Comparison of ENCODE assay signal across 1 cellular context in the genomic region with DNA sequence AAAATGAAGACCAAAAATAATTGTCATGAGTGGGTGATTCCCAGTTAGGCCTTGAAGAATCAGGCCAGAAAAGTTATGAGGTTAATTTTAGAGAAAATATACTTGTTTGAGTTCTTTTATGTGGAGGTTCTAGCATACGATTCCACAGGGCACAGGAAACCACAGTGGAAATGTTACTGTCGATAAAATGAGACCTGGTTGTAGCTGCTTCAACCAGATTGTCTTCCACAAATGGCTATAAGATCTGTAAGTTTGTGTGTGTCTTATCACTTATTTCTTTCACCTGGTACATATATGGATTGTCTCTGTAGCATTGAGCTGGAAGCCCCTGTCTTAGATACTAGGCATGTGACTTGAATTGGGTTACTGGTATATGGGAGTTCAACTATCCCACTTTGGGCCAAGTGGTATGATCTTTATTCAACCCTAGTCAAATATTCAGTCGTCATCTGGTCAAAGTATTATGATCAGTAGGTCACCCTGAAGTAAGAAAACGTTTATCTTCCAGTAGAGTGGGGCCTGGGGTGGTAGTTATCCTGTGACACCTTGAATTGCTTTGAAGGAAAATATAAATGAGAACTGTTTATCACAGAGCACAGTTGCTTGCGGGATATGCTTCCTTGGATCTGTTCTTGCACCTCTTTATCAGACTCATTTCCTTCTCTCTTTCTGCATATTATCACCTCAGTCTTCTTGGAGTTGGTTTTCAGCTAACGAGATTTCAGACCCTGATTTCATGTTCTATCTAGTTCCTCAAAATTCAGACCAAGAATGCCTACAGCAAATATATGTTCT.
A peak's percentile ranks its signal among the peaks of the same experiment; 100 is the strongest.
TF ChIP-seq lines count a peak whose summit lies in the region.

No MANE protein-coding gene starts in this region.

TF ChIP-seq in K562, 482 proteins besides CTCF, POLR2A, EP300 and RAD21 (continues in another document):
- TF ChIP-seq STAT5A (IDR thresholded peaks at IDR 0.05; ENCODE audit: borderline replicate concordance, low read length) (peak; percentile 93), MEF2A (IDR thresholded peaks at IDR 0.05; ENCODE audit: control insufficient read depth, low read depth, low read length) (0 out of 2 replicates have a peak, but pooled peaks have one; percentile 4), ZC3H8 (IDR thresholded peaks at IDR 0.05) (no peak), NR2C1 (IDR thresholded peaks at IDR 0.05) (peak; percentile 56; the same call in 1 of the 2 replicates), NR2C1 (tag; IDR thresholded peaks at IDR 0.05) (peak; percentile 21; the same call in 1 of the 2 replicates), KHSRP (IDR thresholded peaks at IDR 0.05) (peak; percentile 77), L3MBTL2 (IDR thresholded peaks at IDR 0.05) (peak; percentile 19; the same call in 1 of the 2 replicates), TEAD1 (CRISPR knock-in tag; IDR thresholded peaks at IDR 0.05) (peak in 1 of 2 experiments; percentile 86; a peak in 2 of 4 replicates), LEF1 (IDR thresholded peaks at IDR 0.05) (peak; percentile 68), TCF3 (CRISPR knock-in tag; IDR thresholded peaks at IDR 0.05) (peak; percentile 97), FOSL1 (tag; conservative IDR thresholded peaks at IDR 0.05) (peak; percentile 58), MAFF (IDR thresholded peaks at IDR 0.05; ENCODE audit: low read length) (peak; percentile 4; the same call in 1 of the 2 replicates), CCNT2 (IDR thresholded peaks at IDR 0.05; ENCODE audit: borderline replicate concordance, extremely low read depth, insufficient read length, low read depth, low read length) (peak; percentile 96), JUND (IDR thresholded peaks at IDR 0.05; ENCODE audit: borderline replicate concordance, low read depth, low read length) (peak; percentile 26), JUND (tag; IDR thresholded peaks at IDR 0.05; ENCODE audit: borderline replicate concordance, low read depth, low read length) (no peak; the same call in 2 of the 3 replicates), ADNP (tag; IDR thresholded peaks at IDR 0.05) (0 out of 2 replicates have a peak, but pooled peaks have one; percentile 20), SREBF1 (IDR thresholded peaks at IDR 0.05; ENCODE audit: borderline replicate concordance, low read depth, low read length) (no peak), MTA3 (IDR thresholded peaks at IDR 0.05; ENCODE audit: borderline replicate concordance) (0 out of 2 replicates have a peak, but pooled peaks have one; percentile 58), PML (IDR thresholded peaks at IDR 0.05; ENCODE audit: low read length) (peak; percentile 98), ZNF274 (IDR thresholded peaks at IDR 0.05; ENCODE audit: borderline replicate concordance, low read depth, low read length) (peak; percentile 72; the same call in 1 of the 2 replicates), TEAD4 (IDR thresholded peaks at IDR 0.05; ENCODE audit: low read length) (peak; percentile 99), TEAD4 (CRISPR knock-in tag; IDR thresholded peaks at IDR 0.05; ENCODE audit: borderline replicate concordance) (no peak), HDAC2 (IDR thresholded peaks at IDR 0.05) (peak; percentile 98), BCL6 (CRISPR knock-in tag; IDR thresholded peaks at IDR 0.05) (0 out of 2 replicates have a peak, but pooled peaks have one; percentile 24), CREB1 (IDR thresholded peaks at IDR 0.05) (peak; percentile 57; the same call in 1 of the 2 replicates), CREB1 (CRISPR knock-in tag; IDR thresholded peaks at IDR 0.05) (no peak), CXXC5 (CRISPR knock-in tag; IDR thresholded peaks at IDR 0.05) (peak; percentile 88), CBFA2T2 (conservative IDR thresholded peaks at IDR 0.05) (peak; percentile 96), HMGN3 (IDR thresholded peaks at IDR 0.05; ENCODE audit: borderline replicate concordance, extremely low read depth, insufficient read length, low read depth, low read length) (peak; percentile 88), SMAD3 (CRISPR knock-in tag; conservative IDR thresholded peaks at IDR 0.05) (0 out of 2 replicates have a peak, but pooled peaks have one; percentile 33), SP1 (CRISPR knock-in tag; IDR thresholded peaks at IDR 0.05) (peak; percentile 71), MBD2 (IDR thresholded peaks at IDR 0.05; ENCODE audit: borderline replicate concordance, low read depth) (peak; percentile 76), TCF7 (IDR thresholded peaks at IDR 0.05; ENCODE audit: borderline replicate concordance) (no peak), FOXK2 (conservative IDR thresholded peaks at IDR 0.05 in 1 of 2, IDR thresholded peaks at IDR 0.05 in 1 of 2; ENCODE audit: low read depth in 2 of 2) (0 out of 4 replicates have a peak, but pooled peaks of 1 of the 2 experiments have one; percentile 24), POLR2AphosphoS5 (IDR thresholded peaks at IDR 0.05; ENCODE audit: control insufficient read depth, insufficient read depth, low read depth, low read length) (peak; percentile 96), ZNF766 (CRISPR knock-in tag; conservative IDR thresholded peaks at IDR 0.05) (peak; percentile 82), MEF2D (tag; conservative IDR thresholded peaks at IDR 0.05; ENCODE audit: low read depth) (peak; percentile 44; the same call in 1 of the 2 replicates), HDGF (IDR thresholded peaks at IDR 0.05) (no peak), ATF1 (CRISPR knock-in tag; IDR thresholded peaks at IDR 0.05) (no peak), ATF1 (tag; IDR thresholded peaks at IDR 0.05) (peak; percentile 31; the same call in 1 of the 2 replicates), ZNF311 (CRISPR knock-in tag; IDR thresholded peaks at IDR 0.05) (0 out of 2 replicates have a peak, but pooled peaks have one; percentile 74), RCOR1 (IDR thresholded peaks at IDR 0.05; ENCODE audit: borderline replicate concordance in 1 of 2, low read depth in 2 of 2, low read length in 2 of 2) (peak; percentile 91 to 99; a peak in 3 of 4 replicates), SOX6 (IDR thresholded peaks at IDR 0.05) (peak; percentile 93), RB1 (IDR thresholded peaks at IDR 0.05; ENCODE audit: low read depth) (no peak), PHB2 (IDR thresholded peaks at IDR 0.05; ENCODE audit: low read depth) (peak; percentile 92), SNRNP70 (optimal IDR thresholded peaks at IDR 0.05; ENCODE audit: low read depth, low read length) (no peak), HSF4 (CRISPR knock-in tag; IDR thresholded peaks at IDR 0.05; ENCODE audit: borderline replicate concordance) (no peak)
- TF ChIP-seq, protein P1, sequence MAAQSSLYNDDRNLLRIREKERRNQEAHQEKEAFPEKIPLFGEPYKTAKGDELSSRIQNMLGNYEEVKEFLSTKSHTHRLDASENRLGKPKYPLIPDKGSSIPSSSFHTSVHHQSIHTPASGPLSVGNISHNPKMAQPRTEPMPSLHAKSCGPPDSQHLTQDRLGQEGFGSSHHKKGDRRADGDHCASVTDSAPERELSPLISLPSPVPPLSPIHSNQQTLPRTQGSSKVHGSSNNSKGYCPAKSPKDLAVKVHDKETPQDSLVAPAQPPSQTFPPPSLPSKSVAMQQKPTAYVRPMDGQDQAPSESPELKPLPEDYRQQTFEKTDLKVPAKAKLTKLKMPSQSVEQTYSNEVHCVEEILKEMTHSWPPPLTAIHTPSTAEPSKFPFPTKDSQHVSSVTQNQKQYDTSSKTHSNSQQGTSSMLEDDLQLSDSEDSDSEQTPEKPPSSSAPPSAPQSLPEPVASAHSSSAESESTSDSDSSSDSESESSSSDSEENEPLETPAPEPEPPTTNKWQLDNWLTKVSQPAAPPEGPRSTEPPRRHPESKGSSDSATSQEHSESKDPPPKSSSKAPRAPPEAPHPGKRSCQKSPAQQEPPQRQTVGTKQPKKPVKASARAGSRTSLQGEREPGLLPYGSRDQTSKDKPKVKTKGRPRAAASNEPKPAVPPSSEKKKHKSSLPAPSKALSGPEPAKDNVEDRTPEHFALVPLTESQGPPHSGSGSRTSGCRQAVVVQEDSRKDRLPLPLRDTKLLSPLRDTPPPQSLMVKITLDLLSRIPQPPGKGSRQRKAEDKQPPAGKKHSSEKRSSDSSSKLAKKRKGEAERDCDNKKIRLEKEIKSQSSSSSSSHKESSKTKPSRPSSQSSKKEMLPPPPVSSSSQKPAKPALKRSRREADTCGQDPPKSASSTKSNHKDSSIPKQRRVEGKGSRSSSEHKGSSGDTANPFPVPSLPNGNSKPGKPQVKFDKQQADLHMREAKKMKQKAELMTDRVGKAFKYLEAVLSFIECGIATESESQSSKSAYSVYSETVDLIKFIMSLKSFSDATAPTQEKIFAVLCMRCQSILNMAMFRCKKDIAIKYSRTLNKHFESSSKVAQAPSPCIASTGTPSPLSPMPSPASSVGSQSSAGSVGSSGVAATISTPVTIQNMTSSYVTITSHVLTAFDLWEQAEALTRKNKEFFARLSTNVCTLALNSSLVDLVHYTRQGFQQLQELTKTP (IDR thresholded peaks at IDR 0.05; ENCODE audit: low read depth in 1 of 2, partially characterized antibody in 2 of 2) = no peak
- TF ChIP-seq, protein P2, sequence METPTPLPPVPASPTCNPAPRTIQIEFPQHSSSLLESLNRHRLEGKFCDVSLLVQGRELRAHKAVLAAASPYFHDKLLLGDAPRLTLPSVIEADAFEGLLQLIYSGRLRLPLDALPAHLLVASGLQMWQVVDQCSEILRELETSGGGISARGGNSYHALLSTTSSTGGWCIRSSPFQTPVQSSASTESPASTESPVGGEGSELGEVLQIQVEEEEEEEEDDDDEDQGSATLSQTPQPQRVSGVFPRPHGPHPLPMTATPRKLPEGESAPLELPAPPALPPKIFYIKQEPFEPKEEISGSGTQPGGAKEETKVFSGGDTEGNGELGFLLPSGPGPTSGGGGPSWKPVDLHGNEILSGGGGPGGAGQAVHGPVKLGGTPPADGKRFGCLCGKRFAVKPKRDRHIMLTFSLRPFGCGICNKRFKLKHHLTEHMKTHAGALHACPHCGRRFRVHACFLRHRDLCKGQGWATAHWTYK (CRISPR knock-in tag; IDR thresholded peaks at IDR 0.05) = peak; percentile 82; the same call in 1 of the 2 replicates
- TF ChIP-seq, protein P3, sequence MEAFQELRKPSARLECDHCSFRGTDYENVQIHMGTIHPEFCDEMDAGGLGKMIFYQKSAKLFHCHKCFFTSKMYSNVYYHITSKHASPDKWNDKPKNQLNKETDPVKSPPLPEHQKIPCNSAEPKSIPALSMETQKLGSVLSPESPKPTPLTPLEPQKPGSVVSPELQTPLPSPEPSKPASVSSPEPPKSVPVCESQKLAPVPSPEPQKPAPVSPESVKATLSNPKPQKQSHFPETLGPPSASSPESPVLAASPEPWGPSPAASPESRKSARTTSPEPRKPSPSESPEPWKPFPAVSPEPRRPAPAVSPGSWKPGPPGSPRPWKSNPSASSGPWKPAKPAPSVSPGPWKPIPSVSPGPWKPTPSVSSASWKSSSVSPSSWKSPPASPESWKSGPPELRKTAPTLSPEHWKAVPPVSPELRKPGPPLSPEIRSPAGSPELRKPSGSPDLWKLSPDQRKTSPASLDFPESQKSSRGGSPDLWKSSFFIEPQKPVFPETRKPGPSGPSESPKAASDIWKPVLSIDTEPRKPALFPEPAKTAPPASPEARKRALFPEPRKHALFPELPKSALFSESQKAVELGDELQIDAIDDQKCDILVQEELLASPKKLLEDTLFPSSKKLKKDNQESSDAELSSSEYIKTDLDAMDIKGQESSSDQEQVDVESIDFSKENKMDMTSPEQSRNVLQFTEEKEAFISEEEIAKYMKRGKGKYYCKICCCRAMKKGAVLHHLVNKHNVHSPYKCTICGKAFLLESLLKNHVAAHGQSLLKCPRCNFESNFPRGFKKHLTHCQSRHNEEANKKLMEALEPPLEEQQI (IDR thresholded peaks at IDR 0.05) = peak; percentile 69
- TF ChIP-seq, protein P4, sequence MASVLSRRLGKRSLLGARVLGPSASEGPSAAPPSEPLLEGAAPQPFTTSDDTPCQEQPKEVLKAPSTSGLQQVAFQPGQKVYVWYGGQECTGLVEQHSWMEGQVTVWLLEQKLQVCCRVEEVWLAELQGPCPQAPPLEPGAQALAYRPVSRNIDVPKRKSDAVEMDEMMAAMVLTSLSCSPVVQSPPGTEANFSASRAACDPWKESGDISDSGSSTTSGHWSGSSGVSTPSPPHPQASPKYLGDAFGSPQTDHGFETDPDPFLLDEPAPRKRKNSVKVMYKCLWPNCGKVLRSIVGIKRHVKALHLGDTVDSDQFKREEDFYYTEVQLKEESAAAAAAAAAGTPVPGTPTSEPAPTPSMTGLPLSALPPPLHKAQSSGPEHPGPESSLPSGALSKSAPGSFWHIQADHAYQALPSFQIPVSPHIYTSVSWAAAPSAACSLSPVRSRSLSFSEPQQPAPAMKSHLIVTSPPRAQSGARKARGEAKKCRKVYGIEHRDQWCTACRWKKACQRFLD (CRISPR knock-in tag; IDR thresholded peaks at IDR 0.05) = peak; percentile 93
- TF ChIP-seq, protein P5, sequence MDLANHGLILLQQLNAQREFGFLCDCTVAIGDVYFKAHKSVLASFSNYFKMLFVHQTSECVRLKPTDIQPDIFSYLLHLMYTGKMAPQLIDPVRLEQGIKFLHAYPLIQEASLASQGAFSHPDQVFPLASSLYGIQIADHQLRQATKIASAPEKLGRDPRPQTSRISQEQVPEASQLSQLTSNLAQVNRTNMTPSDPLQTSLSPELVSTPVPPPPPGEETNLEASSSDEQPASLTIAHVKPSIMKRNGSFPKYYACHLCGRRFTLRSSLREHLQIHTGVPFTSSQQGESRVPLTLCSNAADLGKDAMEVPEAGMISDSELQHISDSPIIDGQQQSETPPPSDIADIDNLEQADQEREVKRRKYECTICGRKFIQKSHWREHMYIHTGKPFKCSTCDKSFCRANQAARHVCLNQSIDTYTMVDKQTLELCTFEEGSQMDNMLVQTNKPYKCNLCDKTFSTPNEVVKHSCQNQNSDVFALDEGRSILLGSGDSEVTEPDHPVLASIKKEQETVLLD (IDR thresholded peaks at IDR 0.05) = no peak
- TF ChIP-seq, protein P6, sequence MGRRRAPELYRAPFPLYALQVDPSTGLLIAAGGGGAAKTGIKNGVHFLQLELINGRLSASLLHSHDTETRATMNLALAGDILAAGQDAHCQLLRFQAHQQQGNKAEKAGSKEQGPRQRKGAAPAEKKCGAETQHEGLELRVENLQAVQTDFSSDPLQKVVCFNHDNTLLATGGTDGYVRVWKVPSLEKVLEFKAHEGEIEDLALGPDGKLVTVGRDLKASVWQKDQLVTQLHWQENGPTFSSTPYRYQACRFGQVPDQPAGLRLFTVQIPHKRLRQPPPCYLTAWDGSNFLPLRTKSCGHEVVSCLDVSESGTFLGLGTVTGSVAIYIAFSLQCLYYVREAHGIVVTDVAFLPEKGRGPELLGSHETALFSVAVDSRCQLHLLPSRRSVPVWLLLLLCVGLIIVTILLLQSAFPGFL (CRISPR knock-in tag; IDR thresholded peaks at IDR 0.05) = no peak
- TF ChIP-seq, protein P7, sequence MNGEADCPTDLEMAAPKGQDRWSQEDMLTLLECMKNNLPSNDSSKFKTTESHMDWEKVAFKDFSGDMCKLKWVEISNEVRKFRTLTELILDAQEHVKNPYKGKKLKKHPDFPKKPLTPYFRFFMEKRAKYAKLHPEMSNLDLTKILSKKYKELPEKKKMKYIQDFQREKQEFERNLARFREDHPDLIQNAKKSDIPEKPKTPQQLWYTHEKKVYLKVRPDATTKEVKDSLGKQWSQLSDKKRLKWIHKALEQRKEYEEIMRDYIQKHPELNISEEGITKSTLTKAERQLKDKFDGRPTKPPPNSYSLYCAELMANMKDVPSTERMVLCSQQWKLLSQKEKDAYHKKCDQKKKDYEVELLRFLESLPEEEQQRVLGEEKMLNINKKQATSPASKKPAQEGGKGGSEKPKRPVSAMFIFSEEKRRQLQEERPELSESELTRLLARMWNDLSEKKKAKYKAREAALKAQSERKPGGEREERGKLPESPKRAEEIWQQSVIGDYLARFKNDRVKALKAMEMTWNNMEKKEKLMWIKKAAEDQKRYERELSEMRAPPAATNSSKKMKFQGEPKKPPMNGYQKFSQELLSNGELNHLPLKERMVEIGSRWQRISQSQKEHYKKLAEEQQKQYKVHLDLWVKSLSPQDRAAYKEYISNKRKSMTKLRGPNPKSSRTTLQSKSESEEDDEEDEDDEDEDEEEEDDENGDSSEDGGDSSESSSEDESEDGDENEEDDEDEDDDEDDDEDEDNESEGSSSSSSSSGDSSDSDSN (IDR thresholded peaks at IDR 0.05; ENCODE audit: borderline replicate concordance in 1 of 2, low read depth in 2 of 2, low read length in 2 of 2) = no peak
